8 cellular contexts compared by ENCODE assay signal in genomic region chr9:121684381-121685145, GRCh38. TPM values are rescaled to one million over a fixed set of nuclear protein-coding genes. Genes with fewer than 3 reads are reported as not detected.
DNase-seq lines count a peak whose midpoint lies in the region; ATAC-seq and TF ChIP-seq lines count a peak whose summit lies in the region.

No MANE protein-coding gene starts in this region.

- peak; percentile 16 to 21 for DNase-seq in stimulated activated CD4-positive, alpha-beta T cell treated with anti-CD3 and anti-CD28 coated beads, Interleukin-2, amount 100 ng/mL, for 48 hours
- DNase-seq in stimulated activated CD4-positive, alpha-beta T cell treated with anti-CD3 and anti-CD28 coated beads, Interleukin-1b, Interleukin-23, amount 100 ng/mL, for 48 hours = no peak
- DNase-seq in glomerular visceral epithelial cell (ENCODE audit: extremely low spot score) (peak; percentile 15), G401 (ENCODE audit: low spot score) (no peak), GF-D8 (lab: John Stamatoyannopoulos, UW) (no peak)
- DNase-seq in stimulated activated CD4-positive, alpha-beta T cell treated with anti-CD3 and anti-CD28 coated beads, Interleukin-4, amount 100 ng/mL, for 48 hours (ENCODE audit: low read depth in 2 of 2) = peak; percentile 11 to 25

- ATAC-seq in SK-N-SH treated with all-trans-retinoic acid at 6 μM for 48 hours = peak; percentile 66
- ATAC-seq in HG03045 (IDR thresholded peaks at IDR 0.05; ENCODE audit: unreplicated experiment) = no peak

- in situ Hi-C loops in G401 (cut with HindIII; ENCODE audit: low sequenced_read_pairs) = no loop called here

TF ChIP-seq in SK-N-SH treated with all-trans-retinoic acid at 6 μM for 48 hours, 23 proteins besides CTCF, POLR2A, EP300 and RAD21:
- TF ChIP-seq PATZ1 (CRISPR knock-in tag; IDR thresholded peaks at IDR 0.05; ENCODE audit: borderline replicate concordance) (no peak), BACH2 (CRISPR knock-in tag; IDR thresholded peaks at IDR 0.05; ENCODE audit: borderline replicate concordance) (no peak), ZC3H10 (CRISPR knock-in tag; IDR thresholded peaks at IDR 0.05) (no peak), ZNF8 (CRISPR knock-in tag; IDR thresholded peaks at IDR 0.05) (no peak), TSHZ2 (CRISPR knock-in tag; IDR thresholded peaks at IDR 0.05) (no peak), TOX (CRISPR knock-in tag; IDR thresholded peaks at IDR 0.05; ENCODE audit: borderline replicate concordance) (no peak), ZFP30 (CRISPR knock-in tag; IDR thresholded peaks at IDR 0.05) (no peak), SNAI2 (CRISPR knock-in tag; IDR thresholded peaks at IDR 0.05) (no peak), ZNF70 (CRISPR knock-in tag; IDR thresholded peaks at IDR 0.05) (no peak), GLIS3 (CRISPR knock-in tag; IDR thresholded peaks at IDR 0.05) (no peak), ZFP3 (CRISPR knock-in tag; IDR thresholded peaks at IDR 0.05) (no peak), RARB (CRISPR knock-in tag; IDR thresholded peaks at IDR 0.05) (no peak), CREB5 (CRISPR knock-in tag; IDR thresholded peaks at IDR 0.05; ENCODE audit: low read depth) (no peak), ARNTL (CRISPR knock-in tag; IDR thresholded peaks at IDR 0.05; ENCODE audit: borderline replicate concordance, low read depth) (no peak)

RNA-seq across cellular contexts. Expression of gene DAB2IP, which starts 33.1 kb away (rescaled TPM):
- 30.0 and 44.9 TPM in 2 replicates for total RNA-seq in G401 (2014; rRNA removed; shearing (Covaris generic))

Comparison
In these comparisons a context has a peak if more than half of its experiments do, and no peak if none do; other contexts are left out.
1. DNase-seq: peak in stimulated activated CD4-positive, alpha-beta T cell treated with anti-CD3 and anti-CD28 coated beads, Interleukin-2, amount 100 ng/mL, for 48 hours (2 of 2), glomerular visceral epithelial cell (single experiment) and stimulated activated CD4-positive, alpha-beta T cell treated with anti-CD3 and anti-CD28 coated beads, Interleukin-4, amount 100 ng/mL, for 48 hours (2 of 2); none in stimulated activated CD4-positive, alpha-beta T cell treated with anti-CD3 and anti-CD28 coated beads, Interleukin-1b, Interleukin-23, amount 100 ng/mL, for 48 hours (single experiment), G401 (single experiment) and GF-D8 (single experiment).